Comparison of ENCODE assay signal across 1 cellular context in the genomic region with DNA sequence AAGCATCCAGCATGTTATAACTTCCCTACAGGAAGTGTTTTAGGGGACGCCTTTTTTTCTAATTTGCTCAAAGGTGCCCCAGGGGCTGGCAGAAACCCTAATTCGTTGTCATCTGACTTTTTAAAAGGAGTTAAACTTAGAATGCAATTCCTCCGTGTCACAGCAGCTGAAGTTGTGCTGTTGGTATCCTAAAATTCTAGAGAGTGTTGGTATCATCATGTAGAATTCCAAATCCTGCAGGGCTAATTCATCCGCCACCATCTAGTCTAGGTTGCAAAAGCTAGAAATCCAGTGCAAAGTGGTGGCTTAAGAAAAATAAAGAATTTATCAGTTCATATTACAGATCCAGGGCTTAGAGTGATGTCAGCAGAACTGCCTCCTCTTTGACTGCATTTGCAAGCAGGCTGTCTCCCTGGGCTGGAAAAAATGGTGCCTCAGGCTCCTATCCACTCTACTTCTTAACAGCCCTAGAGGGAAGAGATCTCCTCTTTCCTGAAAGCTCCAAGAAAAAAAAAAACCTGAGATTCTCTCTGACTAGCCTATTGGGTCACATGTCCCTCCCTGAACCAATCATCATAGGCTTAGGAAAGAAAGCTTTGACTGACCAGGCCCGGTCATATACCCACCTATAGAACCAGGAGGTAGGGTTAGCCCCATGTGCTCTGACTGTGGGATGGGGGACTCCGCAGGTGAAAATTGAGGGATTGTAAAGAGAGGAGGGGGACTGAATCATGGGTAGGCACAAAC.
TF ChIP-seq lines count a peak whose summit lies in the region.

No MANE protein-coding gene starts in this region.

TF ChIP-seq in HEK293, 187 proteins besides CTCF, POLR2A, EP300 and RAD21 (continued from another document and continues in another):
- TF ChIP-seq, protein P1, sequence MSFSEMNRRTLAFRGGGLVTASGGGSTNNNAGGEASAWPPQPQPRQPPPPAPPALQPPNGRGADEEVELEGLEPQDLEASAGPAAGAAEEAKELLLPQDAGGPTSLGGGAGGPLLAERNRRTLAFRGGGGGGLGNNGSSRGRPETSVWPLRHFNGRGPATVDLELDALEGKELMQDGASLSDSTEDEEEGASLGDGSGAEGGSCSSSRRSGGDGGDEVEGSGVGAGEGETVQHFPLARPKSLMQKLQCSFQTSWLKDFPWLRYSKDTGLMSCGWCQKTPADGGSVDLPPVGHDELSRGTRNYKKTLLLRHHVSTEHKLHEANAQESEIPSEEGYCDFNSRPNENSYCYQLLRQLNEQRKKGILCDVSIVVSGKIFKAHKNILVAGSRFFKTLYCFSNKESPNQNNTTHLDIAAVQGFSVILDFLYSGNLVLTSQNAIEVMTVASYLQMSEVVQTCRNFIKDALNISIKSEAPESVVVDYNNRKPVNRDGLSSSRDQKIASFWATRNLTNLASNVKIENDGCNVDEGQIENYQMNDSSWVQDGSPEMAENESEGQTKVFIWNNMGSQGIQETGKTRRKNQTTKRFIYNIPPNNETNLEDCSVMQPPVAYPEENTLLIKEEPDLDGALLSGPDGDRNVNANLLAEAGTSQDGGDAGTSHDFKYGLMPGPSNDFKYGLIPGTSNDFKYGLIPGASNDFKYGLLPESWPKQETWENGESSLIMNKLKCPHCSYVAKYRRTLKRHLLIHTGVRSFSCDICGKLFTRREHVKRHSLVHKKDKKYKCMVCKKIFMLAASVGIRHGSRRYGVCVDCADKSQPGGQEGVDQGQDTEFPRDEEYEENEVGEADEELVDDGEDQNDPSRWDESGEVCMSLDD (tag by site-specific recombination; IDR thresholded peaks at IDR 0.05): peak; percentile 76
- TF ChIP-seq SETDB1 (IDR thresholded peaks at IDR 0.05; ENCODE audit: insufficient read length, low read length): no peak
- no peak for TF ChIP-seq HOXC10 (CRISPR knock-in tag; IDR thresholded peaks at IDR 0.05)
- TF ChIP-seq ZNF140 (tag by site-specific recombination; IDR thresholded peaks at IDR 0.05): no peak
- TF ChIP-seq ZNF555 (tag by site-specific recombination; conservative IDR thresholded peaks at IDR 0.05): no peak
- TF ChIP-seq ZFP37 (tag by site-specific recombination; IDR thresholded peaks at IDR 0.05): no peak
- TF ChIP-seq ZBTB20 (tag by site-specific recombination; IDR thresholded peaks at IDR 0.05): no peak
- TF ChIP-seq ZNF600 (tag by site-specific recombination; IDR thresholded peaks at IDR 0.05): no peak; the same call in 1 of the 2 replicates
- no peak for TF ChIP-seq ZNF146 (tag by site-specific recombination; IDR thresholded peaks at IDR 0.05)
- TF ChIP-seq, protein P2, sequence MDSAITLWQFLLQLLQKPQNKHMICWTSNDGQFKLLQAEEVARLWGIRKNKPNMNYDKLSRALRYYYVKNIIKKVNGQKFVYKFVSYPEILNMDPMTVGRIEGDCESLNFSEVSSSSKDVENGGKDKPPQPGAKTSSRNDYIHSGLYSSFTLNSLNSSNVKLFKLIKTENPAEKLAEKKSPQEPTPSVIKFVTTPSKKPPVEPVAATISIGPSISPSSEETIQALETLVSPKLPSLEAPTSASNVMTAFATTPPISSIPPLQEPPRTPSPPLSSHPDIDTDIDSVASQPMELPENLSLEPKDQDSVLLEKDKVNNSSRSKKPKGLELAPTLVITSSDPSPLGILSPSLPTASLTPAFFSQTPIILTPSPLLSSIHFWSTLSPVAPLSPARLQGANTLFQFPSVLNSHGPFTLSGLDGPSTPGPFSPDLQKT (IDR thresholded peaks at IDR 0.05; ENCODE audit: borderline replicate concordance, low read depth, low read length): no peak
- TF ChIP-seq, protein P3, sequence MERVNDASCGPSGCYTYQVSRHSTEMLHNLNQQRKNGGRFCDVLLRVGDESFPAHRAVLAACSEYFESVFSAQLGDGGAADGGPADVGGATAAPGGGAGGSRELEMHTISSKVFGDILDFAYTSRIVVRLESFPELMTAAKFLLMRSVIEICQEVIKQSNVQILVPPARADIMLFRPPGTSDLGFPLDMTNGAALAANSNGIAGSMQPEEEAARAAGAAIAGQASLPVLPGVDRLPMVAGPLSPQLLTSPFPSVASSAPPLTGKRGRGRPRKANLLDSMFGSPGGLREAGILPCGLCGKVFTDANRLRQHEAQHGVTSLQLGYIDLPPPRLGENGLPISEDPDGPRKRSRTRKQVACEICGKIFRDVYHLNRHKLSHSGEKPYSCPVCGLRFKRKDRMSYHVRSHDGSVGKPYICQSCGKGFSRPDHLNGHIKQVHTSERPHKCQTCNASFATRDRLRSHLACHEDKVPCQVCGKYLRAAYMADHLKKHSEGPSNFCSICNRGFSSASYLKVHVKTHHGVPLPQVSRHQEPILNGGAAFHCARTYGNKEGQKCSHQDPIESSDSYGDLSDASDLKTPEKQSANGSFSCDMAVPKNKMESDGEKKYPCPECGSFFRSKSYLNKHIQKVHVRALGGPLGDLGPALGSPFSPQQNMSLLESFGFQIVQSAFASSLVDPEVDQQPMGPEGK (tag by site-specific recombination; IDR thresholded peaks at IDR 0.05): no peak
- TF ChIP-seq, protein P4, sequence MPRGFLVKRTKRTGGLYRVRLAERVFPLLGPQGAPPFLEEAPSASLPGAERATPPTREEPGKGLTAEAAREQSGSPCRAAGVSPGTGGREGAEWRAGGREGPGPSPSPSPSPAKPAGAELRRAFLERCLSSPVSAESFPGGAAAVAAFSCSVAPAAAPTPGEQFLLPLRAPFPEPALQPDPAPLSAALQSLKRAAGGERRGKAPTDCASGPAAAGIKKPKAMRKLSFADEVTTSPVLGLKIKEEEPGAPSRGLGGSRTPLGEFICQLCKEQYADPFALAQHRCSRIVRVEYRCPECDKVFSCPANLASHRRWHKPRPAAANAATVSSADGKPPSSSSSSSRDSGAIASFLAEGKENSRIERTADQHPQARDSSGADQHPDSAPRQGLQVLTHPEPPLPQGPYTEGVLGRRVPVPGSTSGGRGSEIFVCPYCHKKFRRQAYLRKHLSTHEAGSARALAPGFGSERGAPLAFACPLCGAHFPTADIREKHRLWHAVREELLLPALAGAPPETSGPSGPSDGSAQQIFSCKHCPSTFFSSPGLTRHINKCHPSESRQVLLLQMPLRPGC (tag by site-specific recombination; IDR thresholded peaks at IDR 0.05): no peak
- TF ChIP-seq ZNF791 (tag by site-specific recombination; IDR thresholded peaks at IDR 0.05): no peak; the same call in 1 of the 2 replicates
- TF ChIP-seq, protein P5, sequence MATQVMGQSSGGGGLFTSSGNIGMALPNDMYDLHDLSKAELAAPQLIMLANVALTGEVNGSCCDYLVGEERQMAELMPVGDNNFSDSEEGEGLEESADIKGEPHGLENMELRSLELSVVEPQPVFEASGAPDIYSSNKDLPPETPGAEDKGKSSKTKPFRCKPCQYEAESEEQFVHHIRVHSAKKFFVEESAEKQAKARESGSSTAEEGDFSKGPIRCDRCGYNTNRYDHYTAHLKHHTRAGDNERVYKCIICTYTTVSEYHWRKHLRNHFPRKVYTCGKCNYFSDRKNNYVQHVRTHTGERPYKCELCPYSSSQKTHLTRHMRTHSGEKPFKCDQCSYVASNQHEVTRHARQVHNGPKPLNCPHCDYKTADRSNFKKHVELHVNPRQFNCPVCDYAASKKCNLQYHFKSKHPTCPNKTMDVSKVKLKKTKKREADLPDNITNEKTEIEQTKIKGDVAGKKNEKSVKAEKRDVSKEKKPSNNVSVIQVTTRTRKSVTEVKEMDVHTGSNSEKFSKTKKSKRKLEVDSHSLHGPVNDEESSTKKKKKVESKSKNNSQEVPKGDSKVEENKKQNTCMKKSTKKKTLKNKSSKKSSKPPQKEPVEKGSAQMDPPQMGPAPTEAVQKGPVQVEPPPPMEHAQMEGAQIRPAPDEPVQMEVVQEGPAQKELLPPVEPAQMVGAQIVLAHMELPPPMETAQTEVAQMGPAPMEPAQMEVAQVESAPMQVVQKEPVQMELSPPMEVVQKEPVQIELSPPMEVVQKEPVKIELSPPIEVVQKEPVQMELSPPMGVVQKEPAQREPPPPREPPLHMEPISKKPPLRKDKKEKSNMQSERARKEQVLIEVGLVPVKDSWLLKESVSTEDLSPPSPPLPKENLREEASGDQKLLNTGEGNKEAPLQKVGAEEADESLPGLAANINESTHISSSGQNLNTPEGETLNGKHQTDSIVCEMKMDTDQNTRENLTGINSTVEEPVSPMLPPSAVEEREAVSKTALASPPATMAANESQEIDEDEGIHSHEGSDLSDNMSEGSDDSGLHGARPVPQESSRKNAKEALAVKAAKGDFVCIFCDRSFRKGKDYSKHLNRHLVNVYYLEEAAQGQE (tag by site-specific recombination; IDR thresholded peaks at IDR 0.05): no peak
- TF ChIP-seq, protein P6, sequence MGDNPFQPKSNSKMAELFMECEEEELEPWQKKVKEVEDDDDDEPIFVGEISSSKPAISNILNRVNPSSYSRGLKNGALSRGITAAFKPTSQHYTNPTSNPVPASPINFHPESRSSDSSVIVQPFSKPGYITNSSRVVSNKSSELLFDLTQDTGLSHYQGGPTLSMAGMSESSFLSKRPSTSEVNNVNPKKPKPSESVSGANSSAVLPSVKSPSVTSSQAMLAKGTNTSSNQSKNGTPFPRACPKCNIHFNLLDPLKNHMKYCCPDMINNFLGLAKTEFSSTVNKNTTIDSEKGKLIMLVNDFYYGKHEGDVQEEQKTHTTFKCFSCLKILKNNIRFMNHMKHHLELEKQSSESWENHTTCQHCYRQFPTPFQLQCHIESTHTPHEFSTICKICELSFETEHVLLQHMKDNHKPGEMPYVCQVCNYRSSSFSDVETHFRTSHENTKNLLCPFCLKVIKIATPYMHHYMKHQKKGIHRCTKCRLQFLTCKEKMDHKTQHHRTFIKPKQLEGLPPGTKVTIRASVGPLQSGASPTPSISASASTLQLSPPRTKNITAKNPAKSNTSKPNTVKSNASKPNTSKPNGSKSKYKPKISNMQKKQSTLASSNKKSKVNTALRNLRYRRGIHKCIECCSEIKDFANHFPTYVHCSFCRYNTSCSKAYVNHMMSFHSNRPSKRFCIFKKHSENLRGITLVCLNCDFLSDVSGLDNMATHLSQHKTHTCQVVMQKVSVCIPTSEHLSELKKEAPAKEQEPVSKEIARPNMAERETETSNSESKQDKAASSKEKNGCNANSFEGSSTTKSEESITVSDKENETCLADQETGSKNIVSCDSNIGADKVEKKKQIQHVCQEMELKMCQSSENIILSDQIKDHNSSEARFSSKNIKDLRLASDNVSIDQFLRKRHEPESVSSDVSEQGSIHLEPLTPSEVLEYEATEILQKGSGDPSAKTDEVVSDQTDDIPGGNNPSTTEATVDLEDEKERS (tag by site-specific recombination; IDR thresholded peaks at IDR 0.05): no peak
- 0 out of 2 replicates have a peak, but pooled peaks have one; percentile 27 for TF ChIP-seq ZBTB48 (tag by site-specific recombination; IDR thresholded peaks at IDR 0.05)
- TF ChIP-seq ZNF24 (tag by site-specific recombination; IDR thresholded peaks at IDR 0.05): no peak
- TF ChIP-seq, protein P7, sequence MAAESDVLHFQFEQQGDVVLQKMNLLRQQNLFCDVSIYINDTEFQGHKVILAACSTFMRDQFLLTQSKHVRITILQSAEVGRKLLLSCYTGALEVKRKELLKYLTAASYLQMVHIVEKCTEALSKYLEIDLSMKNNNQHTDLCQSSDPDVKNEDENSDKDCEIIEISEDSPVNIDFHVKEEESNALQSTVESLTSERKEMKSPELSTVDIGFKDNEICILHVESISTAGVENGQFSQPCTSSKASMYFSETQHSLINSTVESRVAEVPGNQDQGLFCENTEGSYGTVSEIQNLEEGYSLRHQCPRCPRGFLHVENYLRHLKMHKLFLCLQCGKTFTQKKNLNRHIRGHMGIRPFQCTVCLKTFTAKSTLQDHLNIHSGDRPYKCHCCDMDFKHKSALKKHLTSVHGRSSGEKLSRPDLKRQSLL (tag by site-specific recombination; IDR thresholded peaks at IDR 0.05): peak; percentile 49; the same call in 1 of the 2 replicates
- TF ChIP-seq, protein P8, sequence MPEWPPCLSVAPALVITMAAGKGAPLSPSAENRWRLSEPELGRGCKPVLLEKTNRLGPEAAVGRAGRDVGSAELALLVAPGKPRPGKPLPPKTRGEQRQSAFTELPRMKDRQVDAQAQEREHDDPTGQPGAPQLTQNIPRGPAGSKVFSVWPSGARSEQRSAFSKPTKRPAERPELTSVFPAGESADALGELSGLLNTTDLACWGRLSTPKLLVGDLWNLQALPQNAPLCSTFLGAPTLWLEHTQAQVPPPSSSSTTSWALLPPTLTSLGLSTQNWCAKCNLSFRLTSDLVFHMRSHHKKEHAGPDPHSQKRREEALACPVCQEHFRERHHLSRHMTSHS (tag by site-specific recombination; IDR thresholded peaks at IDR 0.05): no peak
- TF ChIP-seq, protein P9, sequence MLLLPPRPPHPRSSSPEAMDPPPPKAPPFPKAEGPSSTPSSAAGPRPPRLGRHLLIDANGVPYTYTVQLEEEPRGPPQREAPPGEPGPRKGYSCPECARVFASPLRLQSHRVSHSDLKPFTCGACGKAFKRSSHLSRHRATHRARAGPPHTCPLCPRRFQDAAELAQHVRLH (tag by site-specific recombination; IDR thresholded peaks at IDR 0.05): 0 out of 2 replicates have a peak, but pooled peaks have one; percentile 4
- TF ChIP-seq, protein P10, sequence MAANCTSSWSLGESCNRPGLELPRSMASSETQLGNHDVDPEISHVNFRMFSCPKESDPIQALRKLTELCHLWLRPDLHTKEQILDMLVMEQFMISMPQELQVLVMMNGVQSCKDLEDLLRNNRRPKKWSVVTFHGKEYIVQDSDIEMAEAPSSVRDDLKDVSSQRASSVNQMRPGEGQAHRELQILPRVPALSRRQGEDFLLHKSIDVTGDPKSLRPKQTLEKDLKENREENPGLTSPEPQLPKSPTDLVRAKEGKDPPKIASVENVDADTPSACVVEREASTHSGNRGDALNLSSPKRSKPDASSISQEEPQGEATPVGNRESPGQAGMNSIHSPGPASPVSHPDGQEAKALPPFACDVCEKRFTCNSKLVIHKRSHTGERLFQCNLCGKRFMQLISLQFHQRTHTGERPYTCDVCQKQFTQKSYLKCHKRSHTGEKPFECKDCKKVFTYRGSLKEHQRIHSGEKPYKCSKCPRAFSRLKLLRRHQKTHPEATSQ (tag by site-specific recombination; IDR thresholded peaks at IDR 0.05): no peak
- no peak for TF ChIP-seq ZNF623 (tag by site-specific recombination; IDR thresholded peaks at IDR 0.05)
